Comparison of ENCODE assay signal across 22 cellular contexts in genomic region chr15:47571241-47571640, GRCh38.
"Had no signal": no experiment of that assay in that cellular context is flagged by ENCODE, and none has a peak within 500 bp of the region (broad histone marks: within the 10 kb centered on the region; RNA-seq: fewer than 3 reads in every experiment).

No MANE protein-coding gene starts in this region.

- ATAC-seq: activated CD4-positive, CD25-positive, alpha-beta regulatory T cell treated with anti-CD3 and anti-CD28 coated beads, Interleukin-2, amount 50 U/mL, for 24 hours; activated CD8-positive, alpha-beta T cell treated with anti-CD3 and anti-CD28 coated beads for 36 hours; activated T-cell treated with anti-CD3 and anti-CD28 coated beads, Interleukin-2, amount 50 U/mL, for 72 hours; K562 had no signal

- H3K4me2 ChIP-seq: PC-9 had no signal

- H2AFZ ChIP-seq: PC-9 had no signal

- DNase-seq: activated CD4-positive, alpha-beta T cell treated with anti-CD3 and anti-CD28 coated beads for 4 hours; activated CD8-positive, alpha-beta memory T cell treated with anti-CD3 and anti-CD28 coated beads, Interleukin-2, amount 50 U/mL, for 4 hours; activated CD8-positive, alpha-beta T cell treated with anti-CD3 and anti-CD28 coated beads for 36 hours; activated gamma-delta T cell treated with Interleukin-2 at 50 U/mL for 16 hours; activated naive CD4-positive, alpha-beta T cell treated with anti-CD3 and anti-CD28 coated beads, Interleukin-2, amount 10 ng/mL, durations not matched to agents 7 days and 5 days; activated naive CD8-positive, alpha-beta T cell treated with anti-CD3 and anti-CD28 coated beads for 36 hours; activated T-cell treated with anti-CD3 and anti-CD28 coated beads, Interleukin-2, amount 50 U/mL, for 72 hours; adrenal gland; anterior cingulate cortex; brain microvascular endothelial cell; cerebellar nuclear complex; Karpas-422; MM.1S; NCI-H1105; NCI-H1436 treated with DMSO at 0.1 percent for 48 hours; NCI-H187; NCI-H2081; PC-9; SHP77 treated with DMSO at 0.1 percent for 48 hours; T-helper 1 cell had no signal

- H3K4me3 ChIP-seq: adrenal gland, K562, PC-9 had no signal

- H3K27ac ChIP-seq: adrenal gland, brain microvascular endothelial cell, PC-9 had no signal

- H3K36me3 ChIP-seq: adrenal gland, brain microvascular endothelial cell had no signal

- H3K9me3 ChIP-seq: adrenal gland had no signal

- H3K27me3 ChIP-seq: adrenal gland, brain microvascular endothelial cell had no signal

- H3K4me1 ChIP-seq: adrenal gland had no signal
